ENCODE assay signal across 23 cellular contexts in genomic region chr20:57083072-57083471, GRCh38.
"Had no signal": no experiment of that assay in that cellular context is flagged by ENCODE, and none has a peak within 500 bp of the region (broad histone marks: within the 10 kb centered on the region; RNA-seq: fewer than 3 reads in every experiment).

No MANE protein-coding gene starts in this region.

- H3K9me3 Mint-ChIP-seq: natural killer cell treated with Interleukin-12 subunit alpha and Interleukin-12 subunit beta and Interleukin-15 and Interleukin-18, amount 100 ng/mL, for 72 hours had no signal

- H3K4me3 ChIP-seq: esophagus muscularis mucosa, gastroesophageal sphincter, hepatocyte, lung, sigmoid colon, skin epidermis, testis, tibial nerve, upper lobe of right lung had no signal

- H3K9me3 ChIP-seq: neutrophil, testis had no signal

- H3K4me1 Mint-ChIP-seq: stimulated activated naive B cell treated with anti-CD40 and anti-IgM and Interleukin-4, amounts not matched to agents 10 μg/mL and 1 μg/mL and 100 μg/mL, for 72 hours; stimulated activated naive CD8-positive, alpha-beta T cell treated with anti-CD3 and anti-CD28 coated beads, Interleukin-15, amount 100 ng/mL, for 72 hours had no signal

- ATAC-seq: effector memory CD8-positive, alpha-beta T cell; gastroesophageal sphincter; left colon; left ventricle myocardium superior; stimulated activated naive B cell treated with anti-CD40 and anti-IgM and Interleukin-4, amounts not matched to agents 10 μg/mL and 1 μg/mL and 100 μg/mL, for 72 hours; stimulated activated naive CD8-positive, alpha-beta T cell treated with anti-CD3 and anti-CD28 coated beads, Interleukin-15, amount 100 ng/mL, for 72 hours; upper lobe of right lung had no signal

- H3K27me3 ChIP-seq: hepatocyte, neutrophil, testis, tibial nerve, upper lobe of right lung had no signal

- H3K4me2 ChIP-seq: hepatocyte had no signal

- FAIRE-seq: colon had no signal

- H2AFZ ChIP-seq: hepatocyte had no signal

- H3K27ac ChIP-seq: epithelial cell of prostate, esophagus muscularis mucosa, gastroesophageal sphincter, hepatocyte, neutrophil, sigmoid colon, skin epidermis, testis, tibial nerve, upper lobe of right lung had no signal

- H3K79me2 ChIP-seq: hepatocyte had no signal

- H3K36me3 Mint-ChIP-seq: stimulated activated naive B cell treated with anti-CD40 and anti-IgM and Interleukin-4, amounts not matched to agents 10 μg/mL and 1 μg/mL and 100 μg/mL, for 72 hours had no signal

- H3K4me3 Mint-ChIP-seq: dendritic cell treated with granulocyte-macrophage colony-stimulating factor and Interleukin-4, amounts not matched to agents 40 ng/mL and 50 ng/mL, for 4 days; effector memory CD8-positive, alpha-beta T cell; natural killer cell treated with Interleukin-12 subunit alpha and Interleukin-12 subunit beta and Interleukin-15 and Interleukin-18, amount 100 ng/mL, for 72 hours; stimulated activated naive B cell treated with anti-CD40 and anti-IgM and Interleukin-4, amounts not matched to agents 10 μg/mL and 1 μg/mL and 100 μg/mL, for 72 hours; stimulated activated naive CD8-positive, alpha-beta T cell treated with anti-CD3 and anti-CD28 coated beads, Interleukin-15, amount 100 ng/mL, for 72 hours had no signal

- H3K4me1 ChIP-seq: esophagus muscularis mucosa, gastroesophageal sphincter, sigmoid colon, testis, tibial nerve, upper lobe of right lung had no signal

- H3K27ac Mint-ChIP-seq: dendritic cell treated with granulocyte-macrophage colony-stimulating factor and Interleukin-4, amounts not matched to agents 40 ng/mL and 50 ng/mL, for 4 days; natural killer cell treated with Interleukin-12 subunit alpha and Interleukin-12 subunit beta and Interleukin-15 and Interleukin-18, amount 100 ng/mL, for 72 hours; stimulated activated naive B cell treated with anti-CD40 and anti-IgM and Interleukin-4, amounts not matched to agents 10 μg/mL and 1 μg/mL and 100 μg/mL, for 72 hours; stimulated activated naive CD8-positive, alpha-beta T cell treated with anti-CD3 and anti-CD28 coated beads, Interleukin-15, amount 100 ng/mL, for 72 hours had no signal

- DNase-seq: effector memory CD8-positive, alpha-beta T cell; left colon; left ventricle myocardium superior; mesenchymal stem cell; midbrain; sigmoid colon; stimulated activated CD4-positive, alpha-beta T cell treated with anti-CD3 and anti-CD28 coated beads, Interleukin-2, amount 100 ng/mL, for 24 hours; stimulated activated CD4-positive, alpha-beta T cell treated with anti-CD3 and anti-CD28 coated beads, Interleukin-4, amount 100 ng/mL, for 4 hours; stimulated activated naive B cell treated with anti-CD40 and anti-IgM and Interleukin-4, amounts not matched to agents 10 μg/mL and 1 μg/mL and 100 μg/mL, for 72 hours; stimulated activated naive CD8-positive, alpha-beta T cell treated with anti-CD3 and anti-CD28 coated beads, Interleukin-15, amount 100 ng/mL, for 72 hours; testis; upper lobe of right lung had no signal

- H3K36me3 ChIP-seq: esophagus muscularis mucosa, gastroesophageal sphincter, neutrophil, sigmoid colon, tibial nerve, upper lobe of right lung had no signal
